In the genomic region with DNA sequence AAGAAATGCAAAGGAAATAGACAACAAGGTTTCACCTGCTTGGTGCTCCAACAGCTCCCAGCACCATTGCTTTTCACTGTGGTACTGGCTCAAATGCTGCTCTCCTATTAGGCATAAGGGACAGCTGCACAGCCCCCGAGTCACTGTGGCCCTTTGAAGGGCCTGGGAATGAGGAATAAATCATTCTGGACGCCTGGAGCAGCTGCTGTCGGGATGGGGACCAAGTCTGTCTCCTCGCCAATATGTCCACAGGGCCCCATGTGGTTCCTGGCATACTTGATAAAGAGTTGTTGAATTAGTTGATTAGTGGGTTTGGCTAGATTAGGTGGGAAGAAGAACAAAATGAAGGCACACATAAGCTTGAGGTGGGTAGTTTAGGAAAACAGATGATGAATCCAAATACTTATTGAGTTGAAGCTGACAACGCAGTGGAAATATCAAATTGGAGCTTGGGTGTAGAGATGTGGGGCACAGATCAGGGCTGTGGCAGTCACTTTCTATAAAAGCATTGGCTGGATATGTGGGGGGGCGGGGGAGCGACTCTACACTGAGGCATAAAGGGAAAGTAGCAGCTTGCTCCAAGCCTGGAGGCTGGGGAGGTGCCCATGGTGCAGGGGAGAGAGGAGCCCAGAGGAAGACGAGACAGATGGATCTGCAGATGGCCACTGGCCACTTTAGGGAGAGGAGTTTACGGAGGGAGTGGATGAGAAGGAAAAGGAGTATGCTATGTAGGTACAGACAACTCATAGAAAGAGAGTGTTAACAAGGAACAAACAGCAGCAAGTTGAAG, we compare ENCODE assay signal across 21 cellular contexts. TPM values are rescaled to one million over a fixed set of nuclear protein-coding genes. Genes with fewer than 3 reads are reported as not detected.
DNase-seq lines count a peak whose midpoint lies in the region; TF ChIP-seq lines count a peak whose summit lies in the region.
"Had no signal": no experiment of that assay in that cellular context is flagged by ENCODE, and none has a peak within 500 bp of the region (broad histone marks: within the 10 kb centered on the region; RNA-seq: fewer than 3 reads in every experiment).

No MANE protein-coding gene starts in this region.

- H3K36me3 Mint-ChIP-seq in endothelial cell (ENCODE audit: low read depth, unreplicated experiment): peaks cover 10% of the 10 kb centered on the region

- H3K4me3 Mint-ChIP-seq in endothelial cell (ENCODE audit: unreplicated experiment): peak overlapping the region; percentile 1
- H3K4me3 Mint-ChIP-seq: CD8-positive, alpha-beta T cell; HFFc6 had no signal

- H3K36me3 ChIP-seq in WERI-Rb-1 (peaks cover 50% of the 10 kb centered on the region), thyroid gland (peaks cover 62 to 68% of the 10 kb centered on the region in 2 donors)

- no peaks in the 10 kb centered on the region for H3K9me3 Mint-ChIP-seq in endothelial cell (ENCODE audit: unreplicated experiment)
- H3K9me3 Mint-ChIP-seq: CD8-positive, alpha-beta T cell; HFFc6 had no signal

- intact Hi-C loops in posterior vena cava (cut with DNase I) (loop anchor here in 1 of 2 donors (5.0 kb wide), 1 partner anchor 838 kb away; no protein-coding TSS in a partner anchor), thyroid gland (cut with DNase I) (no loop called here)

- no peaks in the 10 kb centered on the region for H3K4me1 ChIP-seq in thyroid gland
- H3K4me1 ChIP-seq: BLaER1 had no signal

- TF ChIP-seq POLR2A in thyroid gland (IDR thresholded peaks at IDR 0.05): no peak

- TF ChIP-seq CTCF in WERI-Rb-1 (IDR thresholded peaks at IDR 0.05; ENCODE audit: low read depth, low read length) (no peak), endothelial cell (IDR thresholded peaks at IDR 0.05; ENCODE audit: unreplicated experiment) (no peak), thyroid gland (IDR thresholded peaks at IDR 0.05) (no peak)

- H3K4me3 ChIP-seq in WERI-Rb-1 (ENCODE audit: low read depth, low read length) (no peak overlapping the region), thyroid gland (replicated peaks in 1 of 3) (no peak overlapping the region)
- H3K4me3 ChIP-seq: BLaER1, PC-9 had no signal

- H3K9me3 ChIP-seq in WERI-Rb-1 (ENCODE audit: severe bottlenecking) (no peaks in the 10 kb centered on the region), thyroid gland (no peaks in the 10 kb centered on the region)
- H3K9me3 ChIP-seq: BLaER1 had no signal

- no peak overlapping the region for H3K27ac Mint-ChIP-seq in endothelial cell (ENCODE audit: unreplicated experiment)
- H3K27ac Mint-ChIP-seq: CD8-positive, alpha-beta T cell; HFFc6 had no signal

- no peak overlapping the region for H3K27ac ChIP-seq in WERI-Rb-1
- no peak overlapping the region for H3K27ac ChIP-seq in thyroid gland
- H3K27ac ChIP-seq: BLaER1, KMS-11, PC-9 had no signal

- peak; percentile 81 for DNase-seq in NCI-H1694 (lab: John Stamatoyannopoulos, UW)
- peak; percentile 28 for DNase-seq in WERI-Rb-1
- no peak for DNase-seq in endothelial cell (ENCODE audit: low spot score)
- DNase-seq in posterior vena cava (ENCODE audit: low spot score): peak; percentile 45
- DNase-seq in RPMI8226: no peak
- no peak for DNase-seq in DMS79 (lab: John Stamatoyannopoulos, UW)
- no peak for DNase-seq in stimulated activated CD4-positive, alpha-beta T cell treated with anti-CD3 and anti-CD28 coated beads, Interleukin-2, amount 100 ng/mL, for 24 hours
- DNase-seq in thyroid gland: no peak
- DNase-seq: CD8-positive, alpha-beta T cell; DND-41; H7; HFFc6; MV-4-11; NCI-H1417; NCI-H1930; NCI-H774; PC-9 had no signal

- H3K27me3 ChIP-seq in WERI-Rb-1 (ENCODE audit: insufficient read depth, low read depth, severe bottlenecking): no peaks in the 10 kb centered on the region
- H3K27me3 ChIP-seq in thyroid gland: no peaks in the 10 kb centered on the region
- H3K27me3 ChIP-seq: BLaER1 had no signal

- peaks cover 7% of the 10 kb centered on the region for H3K4me1 Mint-ChIP-seq in endothelial cell (ENCODE audit: unreplicated experiment)

- peaks cover 4% of the 10 kb centered on the region for H3K27me3 Mint-ChIP-seq in endothelial cell (ENCODE audit: unreplicated experiment)

- 91 to 92% methylated on average over 9 of the region's 9 CpGs for WGBS in thyroid gland, 2 donors

RNA-seq across cellular contexts. Expression of a gene that starts 13.3 kb away (rescaled TPM):
- total RNA-seq in endothelial cell (ENCODE audit: unreplicated experiment) (not detected), posterior vena cava (not detected), thyroid gland (not detected)
- total RNA-seq: A673; CD8-positive, alpha-beta T cell; HFFc6; NCI-H460; PC-9 had no signal

RNA-seq across cellular contexts. Expression of a gene that starts 36.4 kb away (rescaled TPM):
- total RNA-seq in endothelial cell (ENCODE audit: unreplicated experiment) (33.8 TPM), posterior vena cava (10 to 100 TPM; 20.5 TPM), thyroid gland (10 to 100 TPM; 19.1 to 36.4 (median 25.7) TPM)

RNA-seq across cellular contexts. Expression of a gene that starts 36.6 kb away (rescaled TPM):
- total RNA-seq in endothelial cell (ENCODE audit: unreplicated experiment) (20.0 TPM), posterior vena cava (1 to 10 TPM; 4.7 to 9.3 TPM), thyroid gland (10 to 100 TPM; 18.0 to 50.1 (median 35.6) TPM)

Comparison
In these comparisons a context has a peak if more than half of its experiments do, and no peak if none do; other contexts are left out.
1. DNase-seq: peak in NCI-H1694 (single experiment), WERI-Rb-1 (single experiment) and posterior vena cava (single experiment); none in endothelial cell (single experiment), RPMI8226 (single experiment), DMS79 (single experiment), stimulated activated CD4-positive, alpha-beta T cell treated with anti-CD3 and anti-CD28 coated beads, Interleukin-2, amount 100 ng/mL, for 24 hours (0 of 2) and thyroid gland (0 of 2).